12 cellular contexts compared by ENCODE assay signal in the genomic region with DNA sequence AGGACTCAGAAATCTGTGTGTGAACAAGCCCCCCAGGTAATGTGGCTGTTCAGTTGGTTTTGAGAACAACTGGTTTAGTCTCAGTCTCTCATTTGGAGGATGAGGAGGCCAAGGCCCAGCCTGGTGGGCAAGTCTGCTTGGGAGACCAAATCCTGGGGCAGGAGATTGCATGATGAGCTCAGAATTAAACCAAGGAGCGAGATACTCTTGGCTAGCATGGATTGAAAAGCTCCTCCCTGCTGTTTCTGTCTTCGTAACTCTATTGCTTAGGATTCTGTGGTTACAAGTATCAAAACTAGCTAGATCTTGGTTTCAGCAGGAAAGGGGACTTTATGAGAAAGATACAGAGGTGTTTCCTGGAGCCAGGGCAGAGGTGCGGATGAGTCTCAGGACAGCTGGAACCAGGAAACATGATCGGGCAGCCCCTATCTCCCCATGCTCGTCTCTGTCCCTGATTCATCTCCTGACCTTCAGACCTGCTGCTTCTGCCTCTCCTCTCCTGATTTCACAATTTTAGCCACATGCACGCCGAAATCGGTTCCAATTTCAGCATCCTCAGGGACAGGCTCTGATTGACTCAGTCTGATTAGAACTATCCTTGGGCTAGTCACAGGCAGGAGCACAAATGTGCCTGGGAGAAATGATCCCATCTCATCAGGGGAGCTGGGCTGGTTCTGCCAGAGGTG. TPM values are rescaled to one million over a fixed set of nuclear protein-coding genes. Genes with fewer than 3 reads are reported as not detected.
DNase-seq lines count a peak whose midpoint lies in the region; ATAC-seq, FAIRE-seq and TF ChIP-seq lines count a peak whose summit lies in the region.
"Had no signal": no experiment of that assay in that cellular context is flagged by ENCODE, and none has a peak within 500 bp of the region (broad histone marks: within the 10 kb centered on the region; RNA-seq: fewer than 3 reads in every experiment).

No MANE protein-coding gene starts in this region.

- no peak overlapping the region for H3K4me3 ChIP-seq in esophagus squamous epithelium

- DNase-seq in Right ventricle myocardium inferior (ENCODE audit: missing footprints), result no peak
- no peak for DNase-seq in cardiac septum (ENCODE audit: low spot score)
- DNase-seq in esophagus squamous epithelium (lab: John Stamatoyannopoulos, UW), result no peak
- DNase-seq in myocyte (ENCODE audit: low read depth), result peak; percentile 21
- no peak for DNase-seq in D721Med (ENCODE audit: insufficient read length, low spot score)
- DNase-seq: activated T-cell treated with anti-CD3 and anti-CD28 coated beads, Interleukin-2, amount 50 U/mL, for 72 hours; NCI-H345; T-helper 1 cell had no signal

- H3K27me3 ChIP-seq in esophagus squamous epithelium, result no peaks in the 10 kb centered on the region

- H3K9me3 ChIP-seq in esophagus squamous epithelium, result no peaks in the 10 kb centered on the region

- ATAC-seq in Right ventricle myocardium inferior (peak; percentile 91), GM21825 (IDR thresholded peaks at IDR 0.05; ENCODE audit: unreplicated experiment) (no peak), GM19023 (IDR thresholded peaks at IDR 0.05; ENCODE audit: unreplicated experiment) (no peak), HG03135 (IDR thresholded peaks at IDR 0.05; ENCODE audit: unreplicated experiment) (no peak)

- H3K27ac ChIP-seq in esophagus squamous epithelium, result peak overlapping the region; percentile 19 to 79 (median 37)

- H3K36me3 ChIP-seq in esophagus squamous epithelium, result no peaks in the 10 kb centered on the region

- TF ChIP-seq POLR2A in esophagus squamous epithelium (IDR thresholded peaks at IDR 0.05), result peak in 1 of 4 donors; percentile 10

- 52 to 83% methylated on average over 7 to 8 of the region's 8 CpGs for WGBS in esophagus squamous epithelium, 2 donors

- peaks cover 5 to 27% (median 8%) of the 10 kb centered on the region in 3 donors for H3K4me1 ChIP-seq in esophagus squamous epithelium

- TF ChIP-seq CTCF in esophagus squamous epithelium (IDR thresholded peaks at IDR 0.05) (no peak), D721Med (IDR thresholded peaks at IDR 0.05; ENCODE audit: insufficient read depth, missing control alignments) (no peak)

- FAIRE-seq in D721Med (lab: Jason Lieb, UNC), result no peak
- FAIRE-seq: endometrium had no signal

- intact Hi-C loops in Right ventricle myocardium inferior (cut with DNase I), result no loop called here
- intact Hi-C loops in cardiac septum (cut with DNase I), result no loop called here
- intact Hi-C loops in esophagus squamous epithelium (cut with DNase I), result no loop called here

RNA-seq across cellular contexts. Expression of a gene that starts 40.2 kb away (rescaled TPM):
- total RNA-seq in Right ventricle myocardium inferior (13.0 TPM), cardiac septum (12.1 TPM), esophagus squamous epithelium (1 to 10 TPM; 1.9 to 9.7 (median 4.4) TPM), myocyte (0.51 and 0.83 TPM in 2 replicates)
- 3.1 TPM for polyA plus RNA-seq in myocyte (2012)
